32 cellular contexts compared by ENCODE assay signal in the genomic region with DNA sequence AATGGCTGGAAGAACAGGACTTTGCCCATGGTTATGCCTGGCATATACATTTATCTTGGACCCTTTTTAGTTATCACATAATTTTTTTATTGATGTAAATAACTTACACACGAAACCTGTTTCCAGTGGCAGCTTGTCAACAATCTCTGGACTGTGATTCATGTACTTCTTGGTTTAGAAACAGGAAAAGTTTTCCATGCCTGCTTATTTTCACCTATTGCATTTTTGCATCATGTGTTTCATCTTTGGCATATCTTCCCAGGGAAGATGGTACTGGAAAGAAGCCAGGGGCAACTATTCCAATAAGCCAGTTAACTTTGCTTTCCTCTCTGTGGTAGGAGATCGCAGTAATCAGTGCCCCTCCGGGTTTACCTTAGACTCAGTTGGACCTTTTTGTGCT.
"Had no signal": no experiment of that assay in that cellular context is flagged by ENCODE, and none has a peak within 500 bp of the region (broad histone marks: within the 10 kb centered on the region; RNA-seq: fewer than 3 reads in every experiment).

No MANE protein-coding gene starts in this region.

- H3K4me3 Mint-ChIP-seq: activated B cell treated with CpG ODN at 0.5 μM for 24 hours; activated CD8-positive, alpha-beta T cell treated with anti-CD3 and anti-CD28 coated beads for 36 hours; activated naive CD8-positive, alpha-beta T cell; activated T-cell treated with anti-CD3 and anti-CD28 coated beads, Interleukin-2, amount 50 U/mL, for 4 hours; activated T-helper 17 cell treated with anti-CD3 and anti-CD28 coated beads, Interleukin-2, amount 50 U/mL, for 72 hours; effector memory CD8-positive, alpha-beta T cell; T-cell; T-helper 1 cell treated with Interleukin-12 subunit alpha and Interleukin-12 subunit beta and Interleukin-4 antibody, amounts not matched to agents 30 μg/mL and 1 μg/mL, for 36 hours; T-helper 2 cell treated with Interferon-gamma antibody and Interleukin-4, amounts not matched to agents 5 μg/mL and 100 μg/mL, for 36 hours had no signal

- ATAC-seq: activated CD4-positive, CD25-positive, alpha-beta regulatory T cell treated with anti-CD3 and anti-CD28 coated beads, Interleukin-2, amount 50 U/mL, for 24 hours; activated CD8-positive, alpha-beta T cell treated with anti-CD3 and anti-CD28 coated beads for 36 hours; activated T-cell treated with anti-CD3 and anti-CD28 coated beads, Interleukin-2, amount 50 U/mL, for 4 hours; activated T-helper 17 cell treated with anti-CD3 and anti-CD28 coated beads, Interleukin-2, amount 50 U/mL, for 72 hours; effector memory CD8-positive, alpha-beta T cell; esophagus mucosa; gastrocnemius medialis; heart left ventricle; T-cell had no signal

- H3K4me1 ChIP-seq: gastrocnemius medialis, heart left ventricle had no signal

- H3K27me3 ChIP-seq: brain microvascular endothelial cell, foreskin keratinocyte, gastrocnemius medialis, heart left ventricle had no signal

- H3K9me3 Mint-ChIP-seq: activated T-cell treated with anti-CD3 and anti-CD28 coated beads, Interleukin-2, amount 50 U/mL, for 4 hours; T-helper 1 cell treated with Interleukin-12 subunit alpha and Interleukin-12 subunit beta and Interleukin-4 antibody, amounts not matched to agents 30 μg/mL and 1 μg/mL, for 36 hours; T-helper 2 cell treated with Interferon-gamma antibody and Interleukin-4, amounts not matched to agents 5 μg/mL and 100 μg/mL, for 36 hours had no signal

- H3K36me3 Mint-ChIP-seq: T-cell had no signal

- H3K27ac ChIP-seq: brain microvascular endothelial cell, foreskin keratinocyte, gastrocnemius medialis, heart left ventricle, WERI-Rb-1 had no signal

- DNase-seq: activated B cell treated with CpG ODN at 0.5 μM for 24 hours; activated CD4-positive, alpha-beta T cell treated with anti-CD3 and anti-CD28 coated beads for 48 hours; activated CD4-positive, alpha-beta T cell treated with anti-CD3 and anti-CD28 coated beads, Interleukin-2, amount 50 U/mL, for 1 hour; activated CD4-positive, alpha-beta T cell treated with anti-CD3 and anti-CD28 coated beads, Interleukin-2, amount 50 U/mL, for 48 hours; activated CD8-positive, alpha-beta memory T cell treated with anti-CD3 and anti-CD28 coated beads for 24 hours; activated CD8-positive, alpha-beta T cell treated with anti-CD3 and anti-CD28 coated beads for 36 hours; activated effector memory CD4-positive, alpha-beta T cell treated with Interleukin-2 at 50 U/mL for 16 hours; activated gamma-delta T cell treated with Interleukin-2 at 50 U/mL for 16 hours; activated naive CD4-positive, alpha-beta T cell treated with anti-CD3 and anti-CD28 coated beads, Interleukin-2, amount 50 U/mL, for 16 hours; activated naive CD4-positive, alpha-beta T cell treated with Interleukin-2 at 50 U/mL for 16 hours; activated T-cell treated with anti-CD3 and anti-CD28 coated beads, Interleukin-2, amount 50 U/mL, for 4 hours; amniotic stem cell; anterior cingulate cortex; caudate nucleus; cortex of kidney; dermis blood vessel endothelial cell; effector CD4-positive, alpha-beta T cell; effector memory CD8-positive, alpha-beta T cell; gastrocnemius medialis; glutamatergic neuron; heart left ventricle; T-cell; T1000; WERI-Rb-1 had no signal

- H3K4me1 Mint-ChIP-seq: activated B cell treated with CpG ODN at 0.5 μM for 24 hours; activated T-helper 17 cell treated with anti-CD3 and anti-CD28 coated beads, Interleukin-2, amount 50 U/mL, for 72 hours; T-cell had no signal

- H3K36me3 ChIP-seq: brain microvascular endothelial cell, gastrocnemius medialis, WERI-Rb-1 had no signal

- H3K27ac Mint-ChIP-seq: activated B cell treated with CpG ODN at 0.5 μM for 24 hours; activated CD8-positive, alpha-beta T cell treated with anti-CD3 and anti-CD28 coated beads for 36 hours; activated naive CD8-positive, alpha-beta T cell; activated T-helper 17 cell treated with anti-CD3 and anti-CD28 coated beads, Interleukin-2, amount 50 U/mL, for 72 hours; effector memory CD8-positive, alpha-beta T cell; T-cell; T-helper 1 cell treated with Interleukin-12 subunit alpha and Interleukin-12 subunit beta and Interleukin-4 antibody, amounts not matched to agents 30 μg/mL and 1 μg/mL, for 36 hours; T-helper 2 cell treated with Interferon-gamma antibody and Interleukin-4, amounts not matched to agents 5 μg/mL and 100 μg/mL, for 36 hours had no signal

- H3K4me3 ChIP-seq: gastrocnemius medialis, heart left ventricle had no signal

- H3K9me3 ChIP-seq: gastrocnemius medialis had no signal
